ENCODE assay signal across 28 cellular contexts in the genomic region with DNA sequence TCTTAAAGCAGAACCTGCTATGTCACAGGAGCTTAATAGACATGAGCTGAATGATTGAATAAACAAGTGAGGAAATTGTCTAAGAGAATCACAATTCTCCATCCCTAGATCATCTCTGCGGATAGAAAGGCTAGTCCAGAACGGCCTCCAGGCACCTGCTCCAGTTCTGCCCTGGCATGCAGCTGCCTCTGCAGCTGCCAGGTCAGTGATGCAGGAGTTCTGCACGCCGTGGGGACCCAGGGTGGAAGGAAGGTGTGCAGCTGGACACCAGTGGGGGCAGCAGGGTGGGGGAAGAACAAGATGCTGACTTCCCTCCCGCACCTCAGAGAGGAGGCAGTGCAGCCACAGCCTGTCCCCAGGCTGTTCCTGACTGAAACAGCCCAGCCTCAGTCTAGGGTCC.
DNase-seq lines count a peak whose midpoint lies in the region; ATAC-seq and TF ChIP-seq lines count a peak whose summit lies in the region.
"Had no signal": no experiment of that assay in that cellular context is flagged by ENCODE, and none has a peak within 500 bp of the region (broad histone marks: within the 10 kb centered on the region; RNA-seq: fewer than 3 reads in every experiment).

No MANE protein-coding gene starts in this region.

- H3K4me1 ChIP-seq in hepatocyte (ENCODE audit: insufficient read depth): no peaks in the 10 kb centered on the region
- H3K4me1 ChIP-seq: pancreas, SJSA1, upper lobe of right lung had no signal

- ATAC-seq in GM19395 (IDR thresholded peaks at IDR 0.05; ENCODE audit: unreplicated experiment): no peak
- ATAC-seq: activated CD8-positive, alpha-beta T cell treated with anti-CD3 and anti-CD28 coated beads for 36 hours; pancreas; upper lobe of right lung had no signal

- H4K20me1 ChIP-seq in hepatocyte (ENCODE audit: insufficient read depth, poor library complexity, severe bottlenecking): no peaks in the 10 kb centered on the region

- H3K27ac ChIP-seq in angular gyrus (ENCODE audit: low read depth, low read length): peak overlapping the region; percentile 90
- no peak overlapping the region for H3K27ac ChIP-seq in hepatocyte
- H3K27ac ChIP-seq: 22Rv1, pancreas, PC-9, SJSA1, upper lobe of right lung had no signal

- DNase-seq in NCI-H1092 treated with DMSO at 0.1 percent for 48 hours (lab: John Stamatoyannopoulos, UW) (peak; percentile 20), NCI-H1092 (lab: John Stamatoyannopoulos, UW) (no peak), NCI-H146 (lab: John Stamatoyannopoulos, UW) (peak; percentile 77), medulla oblongata (ENCODE audit: extremely low spot score) (peak; percentile 23), hepatocyte (ENCODE audit: low spot score) (no peak), MG63 (no peak)
- DNase-seq: activated CD4-positive, alpha-beta T cell treated with anti-CD3 and anti-CD28 coated beads for 1 hour; activated CD8-positive, alpha-beta T cell treated with anti-CD3 and anti-CD28 coated beads for 36 hours; activated effector memory CD4-positive, alpha-beta T cell treated with anti-CD3 and anti-CD28 coated beads, Interleukin-2, amount 50 U/mL, for 16 hours; activated T-cell treated with anti-CD3 and anti-CD28 coated beads for 4 hours; CD4-positive, CD25-positive, alpha-beta regulatory T cell; DMS153; effector memory CD4-positive, alpha-beta T cell; erythroblast; foreskin fibroblast; immature natural killer cell; Kasumi-1; NCI-H1048; NCI-H2171; NK-92 treated with Interleukin-12 subunit alpha and Interleukin-12 subunit beta, amount 100 ng/mL, for 24 hours; pancreas; PC-9; sigmoid colon; upper lobe of right lung had no signal

- H3K27me3 ChIP-seq in hepatocyte (no peaks in the 10 kb centered on the region), MG63 (no peaks in the 10 kb centered on the region)
- H3K27me3 ChIP-seq: pancreas, sigmoid colon, SJSA1, upper lobe of right lung had no signal

- TF ChIP-seq CTCF in hepatocyte (IDR thresholded peaks at IDR 0.05; ENCODE audit: poor library complexity): no peak

- 81% methylated on average over 5 of the region's 5 CpGs for WGBS in hepatocyte (ENCODE audit: low lambda C conversion rate, missing lambda C conversion rate)

- H2AFZ ChIP-seq in hepatocyte: no peak overlapping the region
- H2AFZ ChIP-seq: PC-9 had no signal

- no peak overlapping the region for H3K4me2 ChIP-seq in hepatocyte
- H3K4me2 ChIP-seq: PC-9 had no signal

- H3K9me3 ChIP-seq in hepatocyte (ENCODE audit: low read depth) (no peaks in the 10 kb centered on the region), MG63 (no peaks in the 10 kb centered on the region)
- H3K9me3 ChIP-seq: pancreas, sigmoid colon, SJSA1, upper lobe of right lung had no signal

- H3K4me3 ChIP-seq in hepatocyte (no peak overlapping the region), MG63 (no peak overlapping the region)
- H3K4me3 ChIP-seq: pancreas, PC-9, sigmoid colon, SJSA1, upper lobe of right lung had no signal

- H3K36me3 ChIP-seq in hepatocyte (replicated peaks; ENCODE audit: insufficient read depth, low read depth) (no peaks in the 10 kb centered on the region), MG63 (no peaks in the 10 kb centered on the region)
- H3K36me3 ChIP-seq: pancreas, sigmoid colon, SJSA1, upper lobe of right lung had no signal

- H3K79me2 ChIP-seq in hepatocyte: no peaks in the 10 kb centered on the region

- no peaks in the 10 kb centered on the region for H3K9me2 ChIP-seq in hepatocyte (replicated peaks; ENCODE audit: insufficient read depth)

Comparison
In these comparisons a context has a peak if more than half of its experiments do, and no peak if none do; other contexts are left out.
1. DNase-seq: peak in NCI-H1092 treated with DMSO at 0.1 percent for 48 hours (single experiment), NCI-H146 (single experiment) and medulla oblongata (single experiment); none in NCI-H1092 (single experiment), hepatocyte (single experiment) and MG63 (single experiment).